24 cellular contexts compared by ENCODE assay signal in genomic region chr12:50590869-50591268, GRCh38.
"Had no signal": no experiment of that assay in that cellular context is flagged by ENCODE, and none has a peak within 500 bp of the region (broad histone marks: within the 10 kb centered on the region; RNA-seq: fewer than 3 reads in every experiment).

No MANE protein-coding gene starts in this region.

- H3K36me3 ChIP-seq: heart right ventricle, neutrophil, pancreas, right atrium auricular region, thyroid gland had no signal

- H3K4me3 Mint-ChIP-seq: activated CD8-positive, alpha-beta T cell treated with anti-CD3 and anti-CD28 coated beads, Interleukin-2, amount 10 ng/mL, durations not matched to agents 7 days and 5 days; activated naive CD4-positive, alpha-beta T cell treated with anti-CD3 and anti-CD28 coated beads for 36 hours; brain; dendritic cell treated with granulocyte-macrophage colony-stimulating factor and Interleukin-4, amounts not matched to agents 40 ng/mL and 50 ng/mL, for 4 days; natural killer cell treated with Interleukin-12 subunit alpha and Interleukin-12 subunit beta and Interleukin-15 and Interleukin-18, amount 100 ng/mL, for 72 hours had no signal

- H3K27ac ChIP-seq: heart right ventricle, neutrophil, pancreas, psoas muscle, right atrium auricular region, thyroid gland had no signal

- ATAC-seq: activated CD8-positive, alpha-beta T cell treated with anti-CD3 and anti-CD28 coated beads, Interleukin-2, amount 10 ng/mL, durations not matched to agents 7 days and 5 days; heart right ventricle; left lobe of liver; natural killer cell treated with Interleukin-12 subunit alpha and Interleukin-12 subunit beta and Interleukin-15 and Interleukin-18, amount 100 ng/mL, for 72 hours; pancreas; psoas muscle had no signal

- H3K36me3 Mint-ChIP-seq: natural killer cell treated with Interleukin-12 subunit alpha and Interleukin-12 subunit beta and Interleukin-15 and Interleukin-18, amount 100 ng/mL, for 72 hours had no signal

- DNase-seq: activated CD4-positive, alpha-beta T cell treated with anti-CD3 and anti-CD28 coated beads for 1 hour; activated CD4-positive, alpha-beta T cell treated with anti-CD3 and anti-CD28 coated beads, Interleukin-2, amount 50 U/mL, for 1 hour; activated CD8-positive, alpha-beta T cell treated with anti-CD3 and anti-CD28 coated beads, Interleukin-2, amount 10 ng/mL, durations not matched to agents 7 days and 5 days; activated naive CD4-positive, alpha-beta T cell treated with anti-CD3 and anti-CD28 coated beads for 36 hours; aorta; effector CD4-positive, alpha-beta T cell; heart right ventricle; kidney; pancreas; psoas muscle; stimulated activated CD4-positive, alpha-beta T cell treated with anti-CD3 and anti-CD28 coated beads, Interleukin-12 subunit alpha, Interleukin-12 subunit beta, amount 100 ng/mL, for 4 hours; stimulated activated CD4-positive, alpha-beta T cell treated with anti-CD3 and anti-CD28 coated beads, Interleukin-4, amount 100 ng/mL, for 4 hours; substantia nigra; T-helper 9 cell; thyroid gland had no signal

- H3K4me1 ChIP-seq: psoas muscle, right atrium auricular region, thyroid gland had no signal

- FAIRE-seq: endometrium, kidney, pancreas had no signal

- H3K4me3 ChIP-seq: heart right ventricle, lung, pancreas, psoas muscle, right atrium auricular region, thyroid gland had no signal

- H3K9me3 Mint-ChIP-seq: activated naive CD4-positive, alpha-beta T cell treated with anti-CD3 and anti-CD28 coated beads for 36 hours; dendritic cell treated with granulocyte-macrophage colony-stimulating factor and Interleukin-4, amounts not matched to agents 40 ng/mL and 50 ng/mL, for 4 days; natural killer cell treated with Interleukin-12 subunit alpha and Interleukin-12 subunit beta and Interleukin-15 and Interleukin-18, amount 100 ng/mL, for 72 hours; stimulated activated naive CD8-positive, alpha-beta T cell treated with anti-CD3 and anti-CD28 coated beads, Interleukin-15, Interleukin-2, amounts not matched to agents 100 ng/mL and 50 ng/mL, for 24 hours had no signal

- H3K9me3 ChIP-seq: neutrophil, psoas muscle, right atrium auricular region, thyroid gland had no signal

- H3K27me3 Mint-ChIP-seq: brain; dendritic cell treated with granulocyte-macrophage colony-stimulating factor and Interleukin-4, amounts not matched to agents 40 ng/mL and 50 ng/mL, for 4 days; natural killer cell treated with Interleukin-12 subunit alpha and Interleukin-12 subunit beta and Interleukin-15 and Interleukin-18, amount 100 ng/mL, for 72 hours; stimulated activated naive CD8-positive, alpha-beta T cell treated with anti-CD3 and anti-CD28 coated beads, Interleukin-15, Interleukin-2, amounts not matched to agents 100 ng/mL and 50 ng/mL, for 24 hours had no signal

- H3K27ac Mint-ChIP-seq: activated CD8-positive, alpha-beta T cell treated with anti-CD3 and anti-CD28 coated beads, Interleukin-2, amount 10 ng/mL, durations not matched to agents 7 days and 5 days; brain; dendritic cell treated with granulocyte-macrophage colony-stimulating factor and Interleukin-4, amounts not matched to agents 40 ng/mL and 50 ng/mL, for 4 days; natural killer cell treated with Interleukin-12 subunit alpha and Interleukin-12 subunit beta and Interleukin-15 and Interleukin-18, amount 100 ng/mL, for 72 hours had no signal

- H3K27me3 ChIP-seq: heart right ventricle, neutrophil, pancreas, right atrium auricular region, thyroid gland had no signal
